ENCODE assay signal across 8 cellular contexts in the genomic region with DNA sequence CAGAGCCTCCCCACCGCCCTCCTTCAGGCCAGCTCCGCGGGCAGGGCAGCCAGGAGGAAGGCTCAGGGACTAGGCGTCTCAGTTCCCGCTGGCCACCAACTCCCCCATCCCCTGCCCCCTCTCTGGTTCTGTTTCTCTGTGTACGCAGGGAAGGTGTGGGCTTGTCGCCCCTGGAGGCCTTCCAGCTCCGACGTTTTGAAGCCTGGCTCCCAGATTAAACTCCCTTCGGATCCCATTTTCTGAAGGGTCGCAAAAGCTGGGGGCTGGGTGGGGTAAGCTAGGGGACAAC. TPM values are rescaled to one million over a fixed set of nuclear protein-coding genes. Genes with fewer than 3 reads are reported as not detected.
DNase-seq lines count a peak whose midpoint lies in the region; ATAC-seq and TF ChIP-seq lines count a peak whose summit lies in the region.

No MANE protein-coding gene starts in this region.

- intact Hi-C loops in heart left ventricle (cut with DNase I) = loop anchor here in 1 of 10 donors (5.0 kb wide), 1 partner anchor 514 kb away; no protein-coding TSS in a partner anchor

- POLR2A ChIA-PET in WTC11 (lab: Charles Lee) = interaction anchor here (2.8 kb wide), 1 partner anchor 13 kb away, joined by 27 read pairs; a partner anchor contains a TSS

- H3K4me1 Mint-ChIP-seq in WTC11 = peaks cover 39% of the 10 kb centered on the region

- CTCF ChIA-PET in WTC11 (lab: Charles Lee) = interaction anchor here (0.5 to 4.7 kb wide), 5 partner anchors 10 to 106 kb away, joined by 3 to 28 read pairs (median 5); a partner anchor contains a TSS

- TF ChIP-seq CTCF in WTC11 (IDR thresholded peaks at IDR 0.05) = no peak
- TF ChIP-seq CTCF in heart left ventricle (IDR thresholded peaks at IDR 0.05) = no peak

- H3K4me1 ChIP-seq in heart left ventricle (peaks cover 0 to 42% (median 18%) of the 10 kb centered on the region in 12 donors), rectal smooth muscle tissue (ENCODE audit: control insufficient read depth, insufficient read depth, low read length) (peaks cover 11% of the 10 kb centered on the region)

- peak overlapping the region; percentile 84 for H3K4me3 Mint-ChIP-seq in WTC11

- 0 to 2% (median 0%) methylated on average over 7 to 11 of the region's 11 CpGs for WGBS in heart left ventricle, 4 donors

- H3K27ac Mint-ChIP-seq in WTC11 = no peak overlapping the region

- H3K27ac ChIP-seq in heart left ventricle (peak overlapping the region in 11 of 12 donors; percentile 66 to 91 (median 86)), rectal smooth muscle tissue (ENCODE audit: low read depth, low read length) (peak overlapping the region; percentile 26)

- H3K9me3 Mint-ChIP-seq in WTC11 = no peaks in the 10 kb centered on the region

- no peak for TF ChIP-seq POLR2A in heart left ventricle (IDR thresholded peaks at IDR 0.05)

- peak; percentile 23 for ATAC-seq in HG02943 (IDR thresholded peaks at IDR 0.05; ENCODE audit: low read depth, unreplicated experiment)
- peak; percentile 13 for ATAC-seq in WTC11
- peak; percentile 35 to 68 (median 48) for ATAC-seq in heart left ventricle
- no peak for ATAC-seq in HG03469 (IDR thresholded peaks at IDR 0.05; ENCODE audit: unreplicated experiment)

- peak overlapping the region; percentile 42 to 97 (median 84) for H3K4me3 ChIP-seq in heart left ventricle
- H3K4me3 ChIP-seq in rectal smooth muscle tissue (ENCODE audit: low read length) = peak overlapping the region; percentile 83

- peaks cover 4% of the 10 kb centered on the region; the same call in 1 of the 2 replicates for H3K36me3 Mint-ChIP-seq in WTC11

- no peaks in the 10 kb centered on the region for H3K27me3 Mint-ChIP-seq in WTC11 (ENCODE audit: low read depth)

- H3K27me3 ChIP-seq in heart left ventricle (no peaks in the 10 kb centered on the region), rectal smooth muscle tissue (ENCODE audit: control insufficient read depth, insufficient read depth, low read length) (no peaks in the 10 kb centered on the region)

- H3K9ac ChIP-seq in rectal smooth muscle tissue (ENCODE audit: low read length) = peak overlapping the region; percentile 50

- H3K9me3 ChIP-seq in heart left ventricle = no peaks in the 10 kb centered on the region

- peaks cover 0 to 6% (median 0%) of the 10 kb centered on the region in 9 donors for H3K36me3 ChIP-seq in heart left ventricle
- no peaks in the 10 kb centered on the region for H3K36me3 ChIP-seq in rectal smooth muscle tissue (ENCODE audit: control insufficient read depth, insufficient read depth, low read length)

- DNase-seq in NCI-H82 (lab: John Stamatoyannopoulos, UW) (peak; percentile 65), NCI-H82 treated with DMSO at 0.1 percent for 48 hours (lab: John Stamatoyannopoulos, UW; ENCODE audit: unreplicated experiment) (no peak), WTC11 (ENCODE audit: low spot score) (no peak), heart left ventricle (peak in 2 of 5 donors; percentile 31 to 57), NCI-H1092 treated with DMSO at 0.1 percent for 48 hours (lab: John Stamatoyannopoulos, UW) (no peak)

TF ChIP-seq in WTC11, 78 proteins besides CTCF, POLR2A, EP300 and RAD21:
- TF ChIP-seq, protein P1, sequence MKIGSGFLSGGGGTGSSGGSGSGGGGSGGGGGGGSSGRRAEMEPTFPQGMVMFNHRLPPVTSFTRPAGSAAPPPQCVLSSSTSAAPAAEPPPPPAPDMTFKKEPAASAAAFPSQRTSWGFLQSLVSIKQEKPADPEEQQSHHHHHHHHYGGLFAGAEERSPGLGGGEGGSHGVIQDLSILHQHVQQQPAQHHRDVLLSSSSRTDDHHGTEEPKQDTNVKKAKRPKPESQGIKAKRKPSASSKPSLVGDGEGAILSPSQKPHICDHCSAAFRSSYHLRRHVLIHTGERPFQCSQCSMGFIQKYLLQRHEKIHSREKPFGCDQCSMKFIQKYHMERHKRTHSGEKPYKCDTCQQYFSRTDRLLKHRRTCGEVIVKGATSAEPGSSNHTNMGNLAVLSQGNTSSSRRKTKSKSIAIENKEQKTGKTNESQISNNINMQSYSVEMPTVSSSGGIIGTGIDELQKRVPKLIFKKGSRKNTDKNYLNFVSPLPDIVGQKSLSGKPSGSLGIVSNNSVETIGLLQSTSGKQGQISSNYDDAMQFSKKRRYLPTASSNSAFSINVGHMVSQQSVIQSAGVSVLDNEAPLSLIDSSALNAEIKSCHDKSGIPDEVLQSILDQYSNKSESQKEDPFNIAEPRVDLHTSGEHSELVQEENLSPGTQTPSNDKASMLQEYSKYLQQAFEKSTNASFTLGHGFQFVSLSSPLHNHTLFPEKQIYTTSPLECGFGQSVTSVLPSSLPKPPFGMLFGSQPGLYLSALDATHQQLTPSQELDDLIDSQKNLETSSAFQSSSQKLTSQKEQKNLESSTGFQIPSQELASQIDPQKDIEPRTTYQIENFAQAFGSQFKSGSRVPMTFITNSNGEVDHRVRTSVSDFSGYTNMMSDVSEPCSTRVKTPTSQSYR (CRISPR knock-in tag; IDR thresholded peaks at IDR 0.05) = no peak
- TF ChIP-seq NFATC4 (CRISPR knock-in tag; IDR thresholded peaks at IDR 0.05) = no peak
- TF ChIP-seq NFYB (CRISPR knock-in tag; conservative IDR thresholded peaks at IDR 0.05; ENCODE audit: low read depth) = no peak
- no peak for TF ChIP-seq KAT7 (CRISPR knock-in tag; IDR thresholded peaks at IDR 0.05; ENCODE audit: borderline replicate concordance)
- no peak for TF ChIP-seq HMGA2 (CRISPR knock-in tag; IDR thresholded peaks at IDR 0.05)
- TF ChIP-seq ZNF416 (CRISPR knock-in tag; IDR thresholded peaks at IDR 0.05) = no peak
- no peak for TF ChIP-seq ELF4 (CRISPR knock-in tag; IDR thresholded peaks at IDR 0.05; ENCODE audit: low read depth)

RNA-seq across cellular contexts. Expression of a gene that starts 0.3 kb away (rescaled TPM):
- total RNA-seq in WTC11 (2021) = 76.4 to 79.3 TPM (median 77.4 TPM) in 3 replicates
- total RNA-seq in heart left ventricle = 100 to 1,000 TPM in 1 of 9 donors, 10 to 100 TPM in 8; 52.1 to 149 (median 66.5) TPM
- 100 to 1,000 TPM in 1 of 2 donors, 10 to 100 TPM in 1; 92.0 to 102 TPM for polyA plus RNA-seq in heart left ventricle

RNA-seq across cellular contexts. Expression of a gene that starts 13.7 kb away (rescaled TPM):
- 396 to 413 TPM (median 400 TPM) in 3 replicates for total RNA-seq in WTC11 (2021)
- total RNA-seq in heart left ventricle = 100 to 1,000 TPM in 4 of 9 donors, 10 to 100 TPM in 5; 64.5 to 133 (median 98.1) TPM
- 10 to 100 TPM; 12.7 to 29.0 TPM for polyA plus RNA-seq in heart left ventricle
